ENCODE assay signal across 1 cellular context in the genomic region with DNA sequence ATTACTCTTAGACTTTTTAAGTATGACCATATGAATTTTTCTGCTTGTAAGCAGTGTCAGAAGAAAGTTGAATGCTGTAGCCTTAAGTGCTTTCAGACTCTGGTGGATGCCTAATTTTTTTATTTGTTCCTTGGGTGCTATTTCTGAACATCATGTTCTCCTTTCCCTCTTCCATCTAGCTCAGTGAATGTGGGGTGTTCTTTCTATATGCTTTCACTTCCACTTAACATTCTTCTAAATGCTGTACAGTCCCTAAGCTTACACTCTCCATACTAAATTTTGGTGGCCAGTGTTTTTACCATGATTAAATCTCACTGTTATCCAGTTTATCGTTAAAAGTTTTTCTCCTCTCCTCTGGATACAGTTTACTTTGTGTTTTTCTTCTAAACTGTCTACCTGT.
A peak's percentile ranks its signal among the peaks of the same experiment; 100 is the strongest.
TF ChIP-seq lines count a peak whose summit lies in the region.

No MANE protein-coding gene starts in this region.

TF ChIP-seq in GM12878, 131 proteins besides CTCF, POLR2A, EP300 and RAD21:
- TF ChIP-seq, protein P1, sequence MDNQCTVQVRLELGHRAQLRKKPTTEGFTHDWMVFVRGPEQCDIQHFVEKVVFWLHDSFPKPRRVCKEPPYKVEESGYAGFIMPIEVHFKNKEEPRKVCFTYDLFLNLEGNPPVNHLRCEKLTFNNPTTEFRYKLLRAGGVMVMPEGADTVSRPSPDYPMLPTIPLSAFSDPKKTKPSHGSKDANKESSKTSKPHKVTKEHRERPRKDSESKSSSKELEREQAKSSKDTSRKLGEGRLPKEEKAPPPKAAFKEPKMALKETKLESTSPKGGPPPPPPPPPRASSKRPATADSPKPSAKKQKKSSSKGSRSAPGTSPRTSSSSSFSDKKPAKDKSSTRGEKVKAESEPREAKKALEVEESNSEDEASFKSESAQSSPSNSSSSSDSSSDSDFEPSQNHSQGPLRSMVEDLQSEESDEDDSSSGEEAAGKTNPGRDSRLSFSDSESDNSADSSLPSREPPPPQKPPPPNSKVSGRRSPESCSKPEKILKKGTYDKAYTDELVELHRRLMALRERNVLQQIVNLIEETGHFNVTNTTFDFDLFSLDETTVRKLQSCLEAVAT (IDR thresholded peaks at IDR 0.05): no peak
- TF ChIP-seq IRF4 (IDR thresholded peaks at IDR 0.05; ENCODE audit: low read depth, low read length) (no peak), SPI1 (IDR thresholded peaks at IDR 0.05; ENCODE audit: borderline replicate concordance, insufficient read depth, low read depth, low read length) (peak; percentile 12; the same call in 1 of the 2 replicates), NBN (IDR thresholded peaks at IDR 0.05) (0 out of 2 replicates have a peak, but pooled peaks have one; percentile 13)
TF ChIP-seq in GM12878: peak in this region for 2.
